Comparison of ENCODE assay signal across 2 cellular contexts in the genomic region with DNA sequence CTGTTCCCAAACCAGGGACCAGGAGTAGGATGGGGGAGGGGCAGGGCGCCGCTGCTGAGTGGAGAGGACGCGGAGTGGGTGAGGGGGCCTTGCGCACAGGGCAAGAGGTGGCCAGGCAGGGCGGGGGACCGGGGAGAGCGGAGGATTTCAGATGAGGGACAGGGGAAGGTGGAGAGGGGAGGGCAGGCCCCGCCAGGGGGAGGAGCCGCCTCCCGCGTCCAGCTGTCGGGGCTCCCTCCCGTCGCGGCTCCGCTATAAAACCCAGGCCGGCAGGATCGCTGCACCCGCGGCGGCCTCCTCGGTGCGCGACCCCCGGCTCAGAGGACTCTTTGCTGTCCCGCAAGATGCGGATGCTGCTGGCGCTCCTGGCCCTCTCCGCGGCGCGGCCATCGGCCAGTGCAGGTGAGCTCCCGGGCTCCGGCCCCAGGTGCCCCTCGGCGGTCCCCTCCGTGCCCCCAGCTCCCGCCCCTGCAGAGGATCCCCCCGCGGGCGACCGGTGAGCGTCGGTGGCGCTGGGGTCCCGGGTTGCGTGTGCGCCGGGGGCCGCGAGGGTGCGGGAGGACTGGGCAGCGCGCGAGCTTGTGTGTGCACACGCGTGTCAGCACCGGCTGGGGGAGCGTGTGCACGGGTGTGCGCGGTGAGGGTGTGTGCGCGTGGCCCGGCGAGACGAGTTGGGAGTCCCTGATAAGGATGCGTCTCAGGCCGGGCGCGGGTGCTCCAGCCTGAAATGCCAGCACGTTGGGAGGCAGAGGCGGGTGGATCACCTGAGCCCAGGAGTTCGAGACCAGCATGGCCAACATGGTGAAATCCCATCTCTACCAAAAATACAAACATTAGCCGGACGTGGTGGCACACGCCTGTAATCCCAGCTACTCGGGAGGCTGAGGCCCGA.
TF ChIP-seq lines count a peak whose summit lies in the region.

TSS of gene CA4 (plus strand) at position 283 of the 892 bp plus-strand sequence. CDS start at position 345, 62 bp downstream.

TF ChIP-seq in GM12878, 131 proteins besides CTCF, POLR2A, EP300 and RAD21:
- TF ChIP-seq SUZ12 (IDR thresholded peaks at IDR 0.05; ENCODE audit: unreplicated experiment) (peak; percentile 90), MEF2A (IDR thresholded peaks at IDR 0.05; ENCODE audit: insufficient read depth, low read depth, low read length) (no peak), YY1 (IDR thresholded peaks at IDR 0.05; ENCODE audit: low read depth, low read length) (no peak), PAX8 (IDR thresholded peaks at IDR 0.05) (no peak), TARDBP (IDR thresholded peaks at IDR 0.05; ENCODE audit: borderline replicate concordance) (no peak)
- TF ChIP-seq, protein P1, sequence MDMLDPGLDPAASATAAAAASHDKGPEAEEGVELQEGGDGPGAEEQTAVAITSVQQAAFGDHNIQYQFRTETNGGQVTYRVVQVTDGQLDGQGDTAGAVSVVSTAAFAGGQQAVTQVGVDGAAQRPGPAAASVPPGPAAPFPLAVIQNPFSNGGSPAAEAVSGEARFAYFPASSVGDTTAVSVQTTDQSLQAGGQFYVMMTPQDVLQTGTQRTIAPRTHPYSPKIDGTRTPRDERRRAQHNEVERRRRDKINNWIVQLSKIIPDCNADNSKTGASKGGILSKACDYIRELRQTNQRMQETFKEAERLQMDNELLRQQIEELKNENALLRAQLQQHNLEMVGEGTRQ (IDR thresholded peaks at IDR 0.05; ENCODE audit: borderline replicate concordance, low read depth, low read length) = no peak
TF ChIP-seq in GM12878: peak in this region for 1.

TF ChIP-seq in HepG2, 621 proteins besides CTCF, POLR2A, EP300 and RAD21:
- TF ChIP-seq TOE1 (CRISPR knock-in tag; IDR thresholded peaks at IDR 0.05) = no peak
- TF ChIP-seq EED (CRISPR knock-in tag; IDR thresholded peaks at IDR 0.05) = no peak
- no peak for TF ChIP-seq GTF3A (CRISPR knock-in tag; conservative IDR thresholded peaks at IDR 0.05)
- peak; percentile 54; the same call in 1 of the 2 replicates for TF ChIP-seq MTF2 (CRISPR knock-in tag; IDR thresholded peaks at IDR 0.05; ENCODE audit: borderline replicate concordance)
- no peak for TF ChIP-seq MEIS2 (CRISPR knock-in tag; IDR thresholded peaks at IDR 0.05)
- TF ChIP-seq KAT7 (CRISPR knock-in tag; IDR thresholded peaks at IDR 0.05; ENCODE audit: borderline replicate concordance) = no peak
- TF ChIP-seq ZNF724P (CRISPR knock-in tag; IDR thresholded peaks at IDR 0.05; ENCODE audit: borderline replicate concordance) = no peak
- no peak for TF ChIP-seq NCOA1 (CRISPR knock-in tag; IDR thresholded peaks at IDR 0.05)
- TF ChIP-seq ZNF567 (CRISPR knock-in tag; IDR thresholded peaks at IDR 0.05; ENCODE audit: borderline replicate concordance) = no peak
- TF ChIP-seq STAT5B (CRISPR knock-in tag; IDR thresholded peaks at IDR 0.05) = no peak
- no peak for TF ChIP-seq AGO2 (optimal IDR thresholded peaks at IDR 0.05; ENCODE audit: low read depth, low read length)
- peak; percentile 84 for TF ChIP-seq ZNF777 (CRISPR knock-in tag; IDR thresholded peaks at IDR 0.05)
- peak; percentile 21; the same call in 1 of the 2 replicates for TF ChIP-seq MYC (CRISPR knock-in tag; IDR thresholded peaks at IDR 0.05; ENCODE audit: borderline replicate concordance)
- TF ChIP-seq KLF11 (CRISPR knock-in tag; IDR thresholded peaks at IDR 0.05) = no peak
- TF ChIP-seq PATZ1 (CRISPR knock-in tag; IDR thresholded peaks at IDR 0.05) = 0 out of 2 replicates have a peak, but pooled peaks have one; percentile 5
- TF ChIP-seq, protein P2, sequence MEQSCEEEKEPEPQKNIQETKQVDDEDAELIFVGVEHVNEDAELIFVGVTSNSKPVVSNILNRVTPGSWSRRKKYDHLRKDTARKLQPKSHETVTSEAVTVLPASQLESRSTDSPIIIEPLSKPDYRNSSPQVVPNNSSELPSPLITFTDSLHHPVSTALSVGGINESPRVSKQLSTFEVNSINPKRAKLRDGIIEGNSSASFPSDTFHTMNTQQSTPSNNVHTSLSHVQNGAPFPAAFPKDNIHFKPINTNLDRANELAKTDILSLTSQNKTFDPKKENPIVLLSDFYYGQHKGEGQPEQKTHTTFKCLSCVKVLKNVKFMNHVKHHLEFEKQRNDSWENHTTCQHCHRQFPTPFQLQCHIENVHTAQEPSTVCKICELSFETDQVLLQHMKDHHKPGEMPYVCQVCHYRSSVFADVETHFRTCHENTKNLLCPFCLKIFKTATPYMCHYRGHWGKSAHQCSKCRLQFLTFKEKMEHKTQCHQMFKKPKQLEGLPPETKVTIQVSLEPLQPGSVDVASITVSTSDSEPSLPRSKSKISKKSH (CRISPR knock-in tag; IDR thresholded peaks at IDR 0.05; ENCODE audit: borderline replicate concordance) = peak; percentile 67; the same call in 1 of the 2 replicates
- TF ChIP-seq HNRNPK (IDR thresholded peaks at IDR 0.05; ENCODE audit: low read depth, low read length, poor library complexity, severe bottlenecking) = peak; percentile 50
- peak; percentile 84; the same call in 1 of the 2 replicates for TF ChIP-seq EZH2 (conservative IDR thresholded peaks at IDR 0.05; ENCODE audit: low read depth, low read length)
- no peak for TF ChIP-seq PAX8 (CRISPR knock-in tag; IDR thresholded peaks at IDR 0.05; ENCODE audit: borderline replicate concordance)
- peak; percentile 34; the same call in 1 of the 2 replicates for TF ChIP-seq ZFP91 (CRISPR knock-in tag; IDR thresholded peaks at IDR 0.05; ENCODE audit: borderline replicate concordance)
- TF ChIP-seq ZNF768 (CRISPR knock-in tag; IDR thresholded peaks at IDR 0.05) = peak; percentile 31; the same call in 1 of the 2 replicates
- TF ChIP-seq ZNF570 (CRISPR knock-in tag; IDR thresholded peaks at IDR 0.05; ENCODE audit: borderline replicate concordance) = no peak
- TF ChIP-seq, protein P3, sequence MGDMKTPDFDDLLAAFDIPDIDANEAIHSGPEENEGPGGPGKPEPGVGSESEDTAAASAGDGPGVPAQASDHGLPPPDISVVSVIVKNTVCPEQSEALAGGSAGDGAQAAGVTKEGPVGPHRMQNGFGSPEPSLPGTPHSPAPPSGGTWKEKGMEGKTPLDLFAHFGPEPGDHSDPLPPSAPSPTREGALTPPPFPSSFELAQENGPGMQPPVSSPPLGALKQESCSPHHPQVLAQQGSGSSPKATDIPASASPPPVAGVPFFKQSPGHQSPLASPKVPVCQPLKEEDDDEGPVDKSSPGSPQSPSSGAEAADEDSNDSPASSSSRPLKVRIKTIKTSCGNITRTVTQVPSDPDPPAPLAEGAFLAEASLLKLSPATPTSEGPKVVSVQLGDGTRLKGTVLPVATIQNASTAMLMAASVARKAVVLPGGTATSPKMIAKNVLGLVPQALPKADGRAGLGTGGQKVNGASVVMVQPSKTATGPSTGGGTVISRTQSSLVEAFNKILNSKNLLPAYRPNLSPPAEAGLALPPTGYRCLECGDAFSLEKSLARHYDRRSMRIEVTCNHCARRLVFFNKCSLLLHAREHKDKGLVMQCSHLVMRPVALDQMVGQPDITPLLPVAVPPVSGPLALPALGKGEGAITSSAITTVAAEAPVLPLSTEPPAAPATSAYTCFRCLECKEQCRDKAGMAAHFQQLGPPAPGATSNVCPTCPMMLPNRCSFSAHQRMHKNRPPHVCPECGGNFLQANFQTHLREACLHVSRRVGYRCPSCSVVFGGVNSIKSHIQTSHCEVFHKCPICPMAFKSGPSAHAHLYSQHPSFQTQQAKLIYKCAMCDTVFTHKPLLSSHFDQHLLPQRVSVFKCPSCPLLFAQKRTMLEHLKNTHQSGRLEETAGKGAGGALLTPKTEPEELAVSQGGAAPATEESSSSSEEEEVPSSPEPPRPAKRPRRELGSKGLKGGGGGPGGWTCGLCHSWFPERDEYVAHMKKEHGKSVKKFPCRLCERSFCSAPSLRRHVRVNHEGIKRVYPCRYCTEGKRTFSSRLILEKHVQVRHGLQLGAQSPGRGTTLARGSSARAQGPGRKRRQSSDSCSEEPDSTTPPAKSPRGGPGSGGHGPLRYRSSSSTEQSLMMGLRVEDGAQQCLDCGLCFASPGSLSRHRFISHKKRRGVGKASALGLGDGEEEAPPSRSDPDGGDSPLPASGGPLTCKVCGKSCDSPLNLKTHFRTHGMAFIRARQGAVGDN (CRISPR knock-in tag; IDR thresholded peaks at IDR 0.05) = peak; percentile 34
- TF ChIP-seq, protein P4, sequence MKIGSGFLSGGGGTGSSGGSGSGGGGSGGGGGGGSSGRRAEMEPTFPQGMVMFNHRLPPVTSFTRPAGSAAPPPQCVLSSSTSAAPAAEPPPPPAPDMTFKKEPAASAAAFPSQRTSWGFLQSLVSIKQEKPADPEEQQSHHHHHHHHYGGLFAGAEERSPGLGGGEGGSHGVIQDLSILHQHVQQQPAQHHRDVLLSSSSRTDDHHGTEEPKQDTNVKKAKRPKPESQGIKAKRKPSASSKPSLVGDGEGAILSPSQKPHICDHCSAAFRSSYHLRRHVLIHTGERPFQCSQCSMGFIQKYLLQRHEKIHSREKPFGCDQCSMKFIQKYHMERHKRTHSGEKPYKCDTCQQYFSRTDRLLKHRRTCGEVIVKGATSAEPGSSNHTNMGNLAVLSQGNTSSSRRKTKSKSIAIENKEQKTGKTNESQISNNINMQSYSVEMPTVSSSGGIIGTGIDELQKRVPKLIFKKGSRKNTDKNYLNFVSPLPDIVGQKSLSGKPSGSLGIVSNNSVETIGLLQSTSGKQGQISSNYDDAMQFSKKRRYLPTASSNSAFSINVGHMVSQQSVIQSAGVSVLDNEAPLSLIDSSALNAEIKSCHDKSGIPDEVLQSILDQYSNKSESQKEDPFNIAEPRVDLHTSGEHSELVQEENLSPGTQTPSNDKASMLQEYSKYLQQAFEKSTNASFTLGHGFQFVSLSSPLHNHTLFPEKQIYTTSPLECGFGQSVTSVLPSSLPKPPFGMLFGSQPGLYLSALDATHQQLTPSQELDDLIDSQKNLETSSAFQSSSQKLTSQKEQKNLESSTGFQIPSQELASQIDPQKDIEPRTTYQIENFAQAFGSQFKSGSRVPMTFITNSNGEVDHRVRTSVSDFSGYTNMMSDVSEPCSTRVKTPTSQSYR (CRISPR knock-in tag; IDR thresholded peaks at IDR 0.05; ENCODE audit: borderline replicate concordance) = peak; percentile 73; the same call in 1 of the 2 replicates
- TF ChIP-seq NFYC (CRISPR knock-in tag; IDR thresholded peaks at IDR 0.05) = no peak
